Comparison of ENCODE assay signal across 28 cellular contexts in the genomic region with DNA sequence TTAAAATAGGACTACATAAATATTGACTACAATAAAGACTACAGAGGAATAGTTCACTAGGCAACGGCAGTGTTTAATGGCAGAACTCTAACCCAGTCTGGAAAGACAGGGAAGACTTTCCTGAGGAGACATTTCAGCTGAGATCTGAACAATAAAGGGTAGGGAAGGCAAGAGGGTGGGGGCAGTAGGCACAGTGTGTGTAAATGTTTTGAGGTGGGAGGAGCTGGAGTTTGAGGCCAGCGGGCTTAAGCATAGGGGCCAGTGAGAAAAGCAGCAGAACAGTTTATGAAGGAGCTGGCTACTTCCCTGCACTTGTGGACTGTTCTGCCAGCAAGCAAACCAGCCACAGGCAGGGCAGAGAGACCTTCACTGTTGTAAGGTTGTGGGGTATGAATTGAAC.
DNase-seq lines count a peak whose midpoint lies in the region; ATAC-seq and TF ChIP-seq lines count a peak whose summit lies in the region.
"Had no signal": no experiment of that assay in that cellular context is flagged by ENCODE, and none has a peak within 500 bp of the region (broad histone marks: within the 10 kb centered on the region; RNA-seq: fewer than 3 reads in every experiment).

No MANE protein-coding gene starts in this region.

- H3K4me3 ChIP-seq in coronary artery (no peak overlapping the region), prostate gland (no peak overlapping the region), vagina (no peak overlapping the region)
- H3K4me3 ChIP-seq: A549, ovary, thyroid gland had no signal

- peak overlapping the region; percentile 25 to 51 for H3K27ac ChIP-seq in coronary artery
- peak overlapping the region; percentile 60 to 67 for H3K27ac ChIP-seq in prostate gland
- no peak overlapping the region for H3K27ac ChIP-seq in vagina
- H3K27ac ChIP-seq: A549, ovary, thyroid gland had no signal

- H3K27me3 ChIP-seq in prostate gland (replicated peaks; ENCODE audit: insufficient read depth) (no peaks in the 10 kb centered on the region), vagina (no peaks in the 10 kb centered on the region)
- H3K27me3 ChIP-seq: ovary, thyroid gland had no signal

- peaks cover 3% of the 10 kb centered on the region; the same call in 1 of the 2 replicates for H3K9me3 ChIP-seq in ES-I3 (ENCODE audit: control insufficient read depth, insufficient read depth, low read length)
- H3K9me3 ChIP-seq in prostate gland = no peaks in the 10 kb centered on the region
- H3K9me3 ChIP-seq in vagina = no peaks in the 10 kb centered on the region
- H3K9me3 ChIP-seq: ovary, thyroid gland had no signal

- peaks cover 16% of the 10 kb centered on the region for H3K4me1 ChIP-seq in ES-I3 (ENCODE audit: insufficient read depth, low read length)
- H3K4me1 ChIP-seq in prostate gland (replicated peaks) = no peaks in the 10 kb centered on the region
- H3K4me1 ChIP-seq in vagina = no peaks in the 10 kb centered on the region
- H3K4me1 ChIP-seq: A549, thyroid gland had no signal

- no peak for TF ChIP-seq POLR2A in prostate gland (IDR thresholded peaks at IDR 0.05)
- no peak for TF ChIP-seq POLR2A in vagina (IDR thresholded peaks at IDR 0.05)

- no peak for ATAC-seq in HG03108 (IDR thresholded peaks at IDR 0.05; ENCODE audit: unreplicated experiment)
- no peak for ATAC-seq in GM19455 (IDR thresholded peaks at IDR 0.05; ENCODE audit: unreplicated experiment)
- ATAC-seq: A549; activated CD4-positive, alpha-beta T cell treated with anti-CD3 and anti-CD28 coated beads for 36 hours; activated naive CD8-positive, alpha-beta T cell treated with anti-CD3 and anti-CD28 coated beads, Interleukin-2, amount 50 U/mL, for 24 hours; naive thymus-derived CD4-positive, alpha-beta T cell; T-cell had no signal

- TF ChIP-seq CTCF in coronary artery (IDR thresholded peaks at IDR 0.05) (no peak), prostate gland (IDR thresholded peaks at IDR 0.05) (no peak), vagina (IDR thresholded peaks at IDR 0.05) (no peak)

- intact Hi-C loops in prostate gland (cut with DNase I) (no loop called here), vagina (cut with DNase I) (no loop called here)

- 47% methylated on average over 2 of the region's 2 CpGs for WGBS in prostate gland

- peak overlapping the region; percentile 11; the same call in 1 of the 2 replicates for H3K9ac ChIP-seq in ES-I3 (ENCODE audit: low read depth, low read length)

- DNase-seq in coronary artery (ENCODE audit: low spot score) = no peak
- peak; percentile 43 for DNase-seq in iPS-NIHi7 (ENCODE audit: extremely low spot score)
- DNase-seq in prostate gland (ENCODE audit: low spot score) = peak; percentile 11
- DNase-seq in NCI-H2081 (lab: John Stamatoyannopoulos, UW) = no peak
- no peak for DNase-seq in vagina (ENCODE audit: extremely low spot score in 2 of 2)
- DNase-seq: activated CD4-positive, alpha-beta T cell treated with anti-CD3 and anti-CD28 coated beads for 36 hours; activated CD8-positive, alpha-beta memory T cell treated with anti-CD3 and anti-CD28 coated beads for 24 hours; activated gamma-delta T cell; activated naive CD8-positive, alpha-beta T cell treated with anti-CD3 and anti-CD28 coated beads, Interleukin-2, amount 50 U/mL, for 24 hours; activated T-cell treated with anti-CD3 and anti-CD28 coated beads, Interleukin-2, amount 50 U/mL, for 1 hour; CD8-positive, alpha-beta memory T cell; GDM1; GOT3; left cardiac atrium; naive thymus-derived CD4-positive, alpha-beta T cell; NCI-H1694 treated with DMSO at 0.1 percent for 48 hours; NCI-H526; ovary; right cardiac atrium; stimulated activated CD4-positive, alpha-beta T cell treated with anti-CD3 and anti-CD28 coated beads, Interleukin-12 subunit alpha, Interleukin-12 subunit beta, amount 100 ng/mL, for 4 hours; stimulated activated CD4-positive, alpha-beta T cell treated with anti-CD3 and anti-CD28 coated beads, Interleukin-4, amount 100 ng/mL, for 24 hours; stimulated activated naive CD4-positive, alpha-beta T cell; T-cell; thyroid gland had no signal

- H3K36me3 ChIP-seq in ES-I3 (ENCODE audit: insufficient read depth, low read length) (no peaks in the 10 kb centered on the region), prostate gland (no peaks in the 10 kb centered on the region), vagina (no peaks in the 10 kb centered on the region)
- H3K36me3 ChIP-seq: ovary, thyroid gland had no signal

Comparison
In these comparisons a context has a peak if more than half of its experiments do, and no peak if none do; other contexts are left out.
1. DNase-seq: peak in iPS-NIHi7 (single experiment) and prostate gland (single experiment); none in coronary artery (single experiment), NCI-H2081 (0 of 2) and vagina (0 of 2).